ENCODE assay signal across 35 cellular contexts in the genomic region with DNA sequence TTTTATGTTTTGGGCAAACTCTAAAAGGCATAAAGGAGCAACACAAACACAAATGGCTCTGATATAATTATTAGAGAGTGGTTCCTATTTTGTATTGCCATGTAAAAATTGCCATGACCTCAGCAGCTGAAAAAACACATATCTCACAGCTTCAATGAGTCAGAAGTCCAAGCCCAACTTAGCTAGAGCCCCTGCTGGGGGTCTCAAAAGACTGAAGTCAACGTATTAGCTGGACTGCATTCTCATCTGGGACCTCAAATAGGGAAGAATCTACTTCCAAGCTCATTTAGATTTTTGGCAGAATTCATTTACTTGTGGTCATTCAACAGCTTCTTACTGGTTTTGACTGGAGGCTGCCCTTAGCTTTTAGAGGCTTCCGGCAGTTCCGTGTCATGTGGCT. TPM values are rescaled to one million over a fixed set of nuclear protein-coding genes. Genes with fewer than 3 reads are reported as not detected.
"Had no signal": no experiment of that assay in that cellular context is flagged by ENCODE, and none has a peak within 500 bp of the region (broad histone marks: within the 10 kb centered on the region; RNA-seq: fewer than 3 reads in every experiment).

No MANE protein-coding gene starts in this region.

- ATAC-seq: gastrocnemius medialis; left colon; naive thymus-derived CD4-positive, alpha-beta T cell; psoas muscle; right cardiac atrium; stimulated activated memory B cell treated with anti-CD40 and anti-IgM and Interleukin-4, amounts not matched to agents 10 μg/mL and 1 μg/mL and 100 μg/mL, for 72 hours; T-cell; upper lobe of right lung had no signal

- H3K9me3 ChIP-seq: ascending aorta, esophagus muscularis mucosa, gastrocnemius medialis, psoas muscle, suprapubic skin, tibial artery, upper lobe of right lung had no signal

- H3K9ac ChIP-seq: parathyroid adenoma had no signal

- H3K27ac ChIP-seq: ascending aorta, esophagus muscularis mucosa, gastrocnemius medialis, hepatocyte, parathyroid adenoma, psoas muscle, skin epidermis, stomach, suprapubic skin, tibial artery, upper lobe of right lung had no signal

- H3K27me3 ChIP-seq: ascending aorta, esophagus muscularis mucosa, gastrocnemius medialis, hepatocyte, stomach, suprapubic skin, tibial artery, upper lobe of right lung had no signal

- DNase-seq: activated CD4-positive, alpha-beta T cell treated with anti-CD3 and anti-CD28 coated beads for 48 hours; activated CD4-positive, alpha-beta T cell treated with anti-CD3 and anti-CD28 coated beads, Interleukin-2, amount 50 U/mL, for 48 hours; activated CD8-positive, alpha-beta memory T cell treated with anti-CD3 and anti-CD28 coated beads for 24 hours; activated gamma-delta T cell; activated naive CD4-positive, alpha-beta T cell treated with anti-CD3 and anti-CD28 coated beads, Interleukin-2, amount 10 ng/mL, durations not matched to agents 7 days and 5 days; activated naive CD8-positive, alpha-beta T cell treated with anti-CD3 and anti-CD28 coated beads, Interleukin-2, amount 10 ng/mL, durations not matched to agents 7 days and 5 days; activated T-cell treated with anti-CD3 and anti-CD28 coated beads, Interleukin-2, amount 50 U/mL, for 1 hour; cortex of kidney; gastrocnemius medialis; glutamatergic neuron; left colon; mammary epithelial cell; midbrain; naive thymus-derived CD4-positive, alpha-beta T cell; occipital lobe; psoas muscle; right cardiac atrium; stimulated activated CD4-positive, alpha-beta T cell treated with anti-CD3 and anti-CD28 coated beads, Interleukin-4, amount 100 ng/mL, for 4 hours; stimulated activated CD8-positive, alpha-beta memory T cell treated with anti-CD3 and anti-CD28 coated beads, Interleukin-4, amount 100 ng/mL, for 48 hours; stomach; T-cell; tibial artery; upper lobe of right lung had no signal

- H3K4me1 ChIP-seq: ascending aorta, esophagus muscularis mucosa, gastrocnemius medialis, parathyroid adenoma, psoas muscle, stomach, suprapubic skin, tibial artery, upper lobe of right lung had no signal

- H3K4me2 ChIP-seq: hepatocyte had no signal

- H3K36me3 ChIP-seq: ascending aorta, esophagus muscularis mucosa, gastrocnemius medialis, stomach, suprapubic skin, tibial artery, upper lobe of right lung had no signal

- H3K4me3 ChIP-seq: ascending aorta, esophagus muscularis mucosa, gastrocnemius medialis, hepatocyte, psoas muscle, skin epidermis, stomach, suprapubic skin, tibial artery, upper lobe of right lung had no signal

- H2AFZ ChIP-seq: hepatocyte, parathyroid adenoma had no signal

RNA-seq across cellular contexts. Expression of a gene that starts 47.4 kb away (rescaled TPM):
- total RNA-seq: activated naive CD8-positive, alpha-beta T cell treated with anti-CD3 and anti-CD28 coated beads, Interleukin-2, amount 10 ng/mL, durations not matched to agents 7 days and 5 days; activated T-helper 1 cell treated with anti-CD3 and anti-CD28 coated beads, Interleukin-12 subunit alpha, Interleukin-12 subunit beta, Interleukin-2, Interleukin-4 antibody, amounts not matched to agents 30 ng/mL and 10 ng/mL and 1 ng/mL, durations not matched to agents 14 hours and 24 hours and 36 hours; ascending aorta; cardiac septum; esophagus muscularis mucosa; gastrocnemius medialis; left colon; liver; mammary epithelial cell; psoas muscle; SK-MEL-5; suprapubic skin had no signal
- polyA plus RNA-seq: hepatocyte, keratinocyte, liver, mammary epithelial cell had no signal
